ENCODE assay signal across 8 cellular contexts in the genomic region with DNA sequence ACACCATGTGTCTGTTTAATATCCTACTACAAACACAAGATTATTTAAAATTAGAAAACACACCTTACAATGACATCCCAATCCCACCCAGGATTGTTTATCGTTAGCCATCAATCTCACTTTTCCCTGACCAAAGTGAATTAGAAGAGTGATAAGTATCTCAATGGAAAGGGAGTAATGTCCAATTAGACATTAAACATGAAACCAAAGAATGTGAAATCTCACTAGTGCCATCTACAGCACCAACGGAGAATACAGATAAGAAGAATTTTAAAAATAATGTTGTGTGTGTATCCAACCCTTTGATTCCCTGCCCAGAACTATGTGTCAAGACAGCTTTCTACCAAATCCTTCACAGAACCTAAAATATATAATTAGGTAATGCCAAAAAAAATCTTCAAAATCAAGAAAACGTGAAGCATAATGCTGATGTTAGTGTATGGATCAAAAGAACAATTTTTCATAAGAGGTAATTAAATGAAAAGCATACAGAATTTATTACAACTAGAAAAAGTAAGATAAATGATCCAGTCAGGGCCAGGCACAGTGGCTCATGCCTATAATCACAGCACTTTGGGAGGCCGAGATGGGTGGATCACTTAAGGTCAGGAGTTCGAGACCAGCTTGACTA.
DNase-seq lines count a peak whose midpoint lies in the region; ATAC-seq, FAIRE-seq and TF ChIP-seq lines count a peak whose summit lies in the region.

No MANE protein-coding gene starts in this region.

- no peak overlapping the region for H3K27ac Mint-ChIP-seq in endothelial cell (ENCODE audit: unreplicated experiment)

- no peaks in the 10 kb centered on the region for H3K36me3 Mint-ChIP-seq in endothelial cell (ENCODE audit: low read depth, unreplicated experiment)

- FAIRE-seq in A204.1 (lab: Jason Lieb, UNC) = peak; percentile 91

- TF ChIP-seq CTCF in endothelial cell (IDR thresholded peaks at IDR 0.05; ENCODE audit: unreplicated experiment) = peak; percentile 54

- H3K4me3 Mint-ChIP-seq in endothelial cell (ENCODE audit: unreplicated experiment) = no peak overlapping the region

- peaks cover 4% of the 10 kb centered on the region for H3K4me1 Mint-ChIP-seq in endothelial cell (ENCODE audit: unreplicated experiment)

- peak; percentile 23 for DNase-seq in GM04504 (ENCODE audit: low read depth)
- peak; percentile 45 for DNase-seq in NCI-H69 (lab: John Stamatoyannopoulos, UW)
- no peak for DNase-seq in endothelial cell (ENCODE audit: low spot score)
- DNase-seq in pons (ENCODE audit: low spot score) = peak; percentile 38
- no peak for DNase-seq in DMS153 treated with DMSO at 0.1 percent for 48 hours (lab: John Stamatoyannopoulos, UW; ENCODE audit: unreplicated experiment)

- no peak for ATAC-seq in esophagus mucosa
- no peak for ATAC-seq in GM21529 (IDR thresholded peaks at IDR 0.05; ENCODE audit: unreplicated experiment)

- H3K9me3 Mint-ChIP-seq in endothelial cell (ENCODE audit: unreplicated experiment) = no peaks in the 10 kb centered on the region

- peaks cover 1% of the 10 kb centered on the region for H3K27me3 Mint-ChIP-seq in endothelial cell (ENCODE audit: unreplicated experiment)

Comparison
In these comparisons a context has a peak if more than half of its experiments do, and no peak if none do; other contexts are left out.
1. DNase-seq: peak in GM04504 (single experiment), NCI-H69 (single experiment) and pons (single experiment); none in endothelial cell (single experiment) and DMS153 treated with DMSO at 0.1 percent for 48 hours (single experiment).